ENCODE assay signal across 1 cellular context in genomic region chr17:81011951-81012350, GRCh38.
TF ChIP-seq lines count a peak whose summit lies in the region.

No MANE protein-coding gene starts in this region.

TF ChIP-seq in SK-N-SH, 30 proteins besides CTCF, POLR2A, EP300 and RAD21:
- TF ChIP-seq GABPA (IDR thresholded peaks at IDR 0.05; ENCODE audit: low read depth), result no peak
- TF ChIP-seq PBX3 (IDR thresholded peaks at IDR 0.05), result no peak
- TF ChIP-seq MEF2A (IDR thresholded peaks at IDR 0.05; ENCODE audit: borderline replicate concordance, low read depth), result no peak
- no peak for TF ChIP-seq ELF1 (IDR thresholded peaks at IDR 0.05)
- TF ChIP-seq NRF1 (IDR thresholded peaks at IDR 0.05; ENCODE audit: low read depth, low read length), result no peak
- no peak for TF ChIP-seq USF2 (IDR thresholded peaks at IDR 0.05; ENCODE audit: borderline replicate concordance, low read depth, low read length)
- TF ChIP-seq CHD2 (IDR thresholded peaks at IDR 0.05; ENCODE audit: low read length, partially characterized antibody), result no peak
- no peak for TF ChIP-seq RCOR1 (IDR thresholded peaks at IDR 0.05; ENCODE audit: low read length)
- TF ChIP-seq IRF3 (IDR thresholded peaks at IDR 0.05; ENCODE audit: low read depth, low read length), result no peak
- no peak for TF ChIP-seq NFIC (IDR thresholded peaks at IDR 0.05; ENCODE audit: borderline replicate concordance)
TF ChIP-seq in SK-N-SH: peak in this region for 0.
